Comparison of ENCODE assay signal across 18 cellular contexts in genomic region chr1:217181205-217181746, GRCh38.
"Had no signal": no experiment of that assay in that cellular context is flagged by ENCODE, and none has a peak within 500 bp of the region (broad histone marks: within the 10 kb centered on the region; RNA-seq: fewer than 3 reads in every experiment).

No MANE protein-coding gene starts in this region.

- H3K27ac ChIP-seq: colonic mucosa, esophagus muscularis mucosa, foreskin keratinocyte, heart right ventricle, left lung, lower lobe of right lung had no signal

- ATAC-seq: effector memory CD8-positive, alpha-beta T cell; foreskin keratinocyte; heart right ventricle; left cardiac atrium; left lung; left ventricle myocardium superior; lower lobe of right lung; mucosa of descending colon had no signal

- H3K27me3 ChIP-seq: colonic mucosa, esophagus muscularis mucosa, foreskin keratinocyte, heart right ventricle, left lung had no signal

- DNase-seq: colonic mucosa; cortex of kidney; effector CD8-positive, alpha-beta T cell; effector memory CD8-positive, alpha-beta T cell; endodermal cell; foreskin keratinocyte; glutamatergic neuron; head of caudate nucleus; heart right ventricle; hippocampal formation; left cardiac atrium; left lung; left ventricle myocardium superior; lower lobe of right lung; mesenchymal stem cell; mucosa of descending colon; naive B cell had no signal

- H3K36me3 ChIP-seq: colonic mucosa, esophagus muscularis mucosa, heart right ventricle, left lung, lower lobe of right lung had no signal

- H3K4me3 ChIP-seq: colonic mucosa, esophagus muscularis mucosa, heart right ventricle, left lung, lower lobe of right lung, mucosa of descending colon had no signal

- H3K4me1 ChIP-seq: colonic mucosa, foreskin keratinocyte, left lung, lower lobe of right lung had no signal

- H3K9me3 ChIP-seq: colonic mucosa, left lung, lower lobe of right lung, mucosa of descending colon had no signal
